In genomic region chr4:73662709-73663546, GRCh38 we compare ENCODE assay signal across 1 cellular context.
TF ChIP-seq lines count a peak whose summit lies in the region.

No MANE protein-coding gene starts in this region.

TF ChIP-seq in Ishikawa, 13 proteins besides CTCF, POLR2A, EP300 and RAD21 (continued from another document):
- TF ChIP-seq ZBTB7A (IDR thresholded peaks at IDR 0.05; ENCODE audit: low read depth) (no peak), NFIC (IDR thresholded peaks at IDR 0.05) (no peak)
